ENCODE assay signal across 9 cellular contexts in the genomic region with DNA sequence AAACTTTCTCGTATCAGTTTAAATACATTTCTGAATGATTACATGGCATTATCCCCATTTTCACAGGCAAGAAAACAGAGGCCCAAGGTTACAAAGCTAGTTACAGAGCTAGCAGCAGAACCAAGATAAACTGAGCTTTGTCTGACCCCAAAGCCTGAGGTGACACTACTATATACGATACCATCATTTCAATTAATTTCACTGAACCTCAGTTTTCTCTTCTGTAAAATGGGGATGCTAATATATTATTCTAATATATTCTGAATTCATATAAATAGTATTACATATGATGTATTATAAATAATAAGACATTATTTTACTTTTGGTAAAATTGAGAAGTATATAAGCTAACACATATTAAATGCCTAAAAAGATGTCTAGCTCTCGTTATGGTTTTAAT.
"Had no signal": no experiment of that assay in that cellular context is flagged by ENCODE, and none has a peak within 500 bp of the region (broad histone marks: within the 10 kb centered on the region; RNA-seq: fewer than 3 reads in every experiment).

No MANE protein-coding gene starts in this region.

- ATAC-seq: HCT116 had no signal

- H2AFZ ChIP-seq: GM23248 had no signal

- H3K4me3 ChIP-seq: GM23248, HAP-1 had no signal

- FAIRE-seq: HTR-8/SVneo had no signal

- H3K9ac ChIP-seq: GM23248 had no signal

- H3K27ac Mint-ChIP-seq: HFFc6 had no signal

- H3K4me3 Mint-ChIP-seq: HFFc6 had no signal

- H3K27ac ChIP-seq: GM23248 had no signal

- H3K9me3 ChIP-seq: HAP-1 had no signal

- H3K36me3 ChIP-seq: HAP-1 had no signal

- DNase-seq: GM23248, GOT3, H7, HFFc6, IMR-90, KBM-7 had no signal
